2 cellular contexts compared by ENCODE assay signal in genomic region chr1:176567190-176567794, GRCh38.
TF ChIP-seq lines count a peak whose summit lies in the region.

No MANE protein-coding gene starts in this region.

TF ChIP-seq in K562, 482 proteins besides CTCF, POLR2A, EP300 and RAD21 (continued from another document):
- TF ChIP-seq ZBTB8A (IDR thresholded peaks at IDR 0.05; ENCODE audit: partially characterized antibody) (no peak), MAFK (IDR thresholded peaks at IDR 0.05; ENCODE audit: low read length) (peak; percentile 79; the same call in 1 of the 2 replicates), NR1H2 (CRISPR knock-in tag; IDR thresholded peaks at IDR 0.05) (no peak), JUNB (CRISPR knock-in tag; conservative IDR thresholded peaks at IDR 0.05) (peak; percentile 79), FOSL1 (tag; conservative IDR thresholded peaks at IDR 0.05) (peak; percentile 84), RFX1 (IDR thresholded peaks at IDR 0.05) (peak; percentile 66), PYGO2 (tag; IDR thresholded peaks at IDR 0.05) (no peak), BACH1 (tag; IDR thresholded peaks at IDR 0.05) (peak; percentile 77), TFAM (CRISPR knock-in tag; conservative IDR thresholded peaks at IDR 0.05) (no peak), SMARCA4 (IDR thresholded peaks at IDR 0.05) (peak; percentile 26; the same call in 1 of the 2 replicates), MAFG (tag; conservative IDR thresholded peaks at IDR 0.05) (peak; percentile 90), ATF3 (IDR thresholded peaks at IDR 0.05) (peak; percentile 82), ATF3 (CRISPR knock-in tag; conservative IDR thresholded peaks at IDR 0.05) (no peak), ZNF316 (IDR thresholded peaks at IDR 0.05) (peak; percentile 91)
TF ChIP-seq in K562: peak in this region for 15.

TF ChIP-seq in SK-N-SH treated with all-trans-retinoic acid at 6 μM for 48 hours, 23 proteins besides CTCF, POLR2A, EP300 and RAD21 (continued from another document):
- TF ChIP-seq ZFP3 (CRISPR knock-in tag; IDR thresholded peaks at IDR 0.05): no peak
- TF ChIP-seq GLIS3 (CRISPR knock-in tag; IDR thresholded peaks at IDR 0.05): no peak
- TF ChIP-seq POU6F1 (CRISPR knock-in tag; IDR thresholded peaks at IDR 0.05; ENCODE audit: borderline replicate concordance, low read depth): no peak
- no peak for TF ChIP-seq CSRNP3 (CRISPR knock-in tag; IDR thresholded peaks at IDR 0.05)
- no peak for TF ChIP-seq TSHZ2 (CRISPR knock-in tag; IDR thresholded peaks at IDR 0.05)
- TF ChIP-seq ARNTL (CRISPR knock-in tag; IDR thresholded peaks at IDR 0.05; ENCODE audit: borderline replicate concordance, low read depth): no peak
